ENCODE assay signal across 18 cellular contexts in the genomic region with DNA sequence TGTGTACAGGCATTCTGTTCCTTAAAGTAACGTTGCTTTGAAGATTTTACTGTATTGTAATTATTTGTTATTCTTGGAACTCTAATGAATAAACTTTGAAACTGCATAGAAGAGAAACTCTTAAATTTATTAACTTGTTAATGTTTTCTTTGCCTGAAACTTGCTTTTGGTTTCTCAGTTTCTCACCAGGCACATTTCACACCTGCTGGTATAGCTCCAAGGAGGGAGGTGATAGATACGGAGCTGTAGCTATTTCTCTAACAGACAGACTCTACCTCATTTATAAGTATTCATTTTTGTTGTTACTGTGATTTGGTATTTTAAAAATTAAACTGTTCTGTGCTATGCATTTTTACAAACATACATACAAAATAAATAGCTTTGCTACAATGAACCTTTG. TPM values are rescaled to one million over a fixed set of nuclear protein-coding genes. Genes with fewer than 3 reads are reported as not detected.
A peak's percentile ranks its signal among the peaks of the same experiment; 100 is the strongest.
DNase-seq lines count a peak whose midpoint lies in the region; ATAC-seq, FAIRE-seq and TF ChIP-seq lines count a peak whose summit lies in the region.
"Had no signal": no experiment of that assay in that cellular context is flagged by ENCODE, and none has a peak within 500 bp of the region (broad histone marks: within the 10 kb centered on the region; RNA-seq: fewer than 3 reads in every experiment).

No MANE protein-coding gene starts in this region.

- intact Hi-C loops in Right ventricle myocardium superior (cut with DNase I), result no loop called here

- TF ChIP-seq POLR2A in GM12891 (IDR thresholded peaks at IDR 0.05; ENCODE audit: low read depth, low read length), result no peak

- DNase-seq in GM12891 (ENCODE audit: insufficient read length, low spot score) (no peak), SKM-1 treated with dmso at 0.1 percent for 144 hours (lab: John Stamatoyannopoulos, UW; ENCODE audit: unreplicated experiment) (no peak), NOMO-1 treated with dmso at 0.1 percent for 144 hours (lab: John Stamatoyannopoulos, UW; ENCODE audit: unreplicated experiment) (no peak), Right ventricle myocardium superior (no peak), kidney tubule cell (ENCODE audit: low spot score) (no peak)
- DNase-seq: ACHN; activated CD4-positive, alpha-beta T cell treated with anti-CD3 and anti-CD28 coated beads, Interleukin-2, amount 50 U/mL, for 48 hours; amygdala; Caco-2; HCEC 1CT; kidney glomerular epithelial cell; NCI-H1930; NCI-H526; T-helper 9 cell; testis had no signal

- ATAC-seq in GM19452 (IDR thresholded peaks at IDR 0.05; ENCODE audit: unreplicated experiment), result peak; percentile 57
- peak; percentile 43 for ATAC-seq in HG02943 (IDR thresholded peaks at IDR 0.05; ENCODE audit: low read depth, unreplicated experiment)
- ATAC-seq in HG03571 (IDR thresholded peaks at IDR 0.05; ENCODE audit: unreplicated experiment), result peak; percentile 60
- ATAC-seq in Right ventricle myocardium superior (ENCODE audit: poor library complexity), result no peak

- peak; percentile 67 for FAIRE-seq in GM12891 (lab: Jason Lieb, UNC)

TF ChIP-seq in GM12891, 5 proteins besides CTCF, POLR2A, EP300 and RAD21:
- TF ChIP-seq TAF1 (IDR thresholded peaks at IDR 0.05; ENCODE audit: low read depth, low read length) (no peak), SPI1 (IDR thresholded peaks at IDR 0.05; ENCODE audit: low read depth, low read length) (no peak), PAX5 (IDR thresholded peaks at IDR 0.05; ENCODE audit: insufficient read depth, low read length, severe bottlenecking) (no peak), POU2F2 (IDR thresholded peaks at IDR 0.05; ENCODE audit: low read depth, low read length) (no peak), POLR2AphosphoS5 (IDR thresholded peaks at IDR 0.05; ENCODE audit: low read depth, low read length) (no peak)

RNA-seq across cellular contexts. Expression of gene R3HCC1L, which starts 32.7 kb away (rescaled TPM):
- polyA plus RNA-seq in GM12891 (2012; ENCODE audit: low read depth, missing spikeins), result 10.6 TPM
- 4.9 TPM for total RNA-seq in Right ventricle myocardium superior
